Comparison of ENCODE assay signal across 1 cellular context in genomic region chr6:129748212-129748900, GRCh38.
TF ChIP-seq lines count a peak whose summit lies in the region.

No MANE protein-coding gene starts in this region.

TF ChIP-seq in K562, 482 proteins besides CTCF, POLR2A, EP300 and RAD21 (continued from another document and continues in another):
- TF ChIP-seq CHD7 (IDR thresholded peaks at IDR 0.05; ENCODE audit: low read depth, low read length) (no peak), MXD1 (CRISPR knock-in tag; IDR thresholded peaks at IDR 0.05; ENCODE audit: borderline replicate concordance, poor library complexity, severe bottlenecking) (no peak), ZNF146 (CRISPR knock-in tag; IDR thresholded peaks at IDR 0.05; ENCODE audit: unreplicated experiment) (no peak), FOXJ3 (CRISPR knock-in tag; IDR thresholded peaks at IDR 0.05) (no peak), HIVEP1 (CRISPR knock-in tag; IDR thresholded peaks at IDR 0.05) (0 out of 2 replicates have a peak, but pooled peaks have one; percentile 55), MNT (conservative IDR thresholded peaks at IDR 0.05) (no peak), PYGO2 (tag; IDR thresholded peaks at IDR 0.05) (no peak), HCFC1 (IDR thresholded peaks at IDR 0.05; ENCODE audit: low read depth, low read length) (peak; percentile 56; the same call in 1 of the 2 replicates), ZNF445 (CRISPR knock-in tag; IDR thresholded peaks at IDR 0.05; ENCODE audit: low read depth) (no peak), FOXP1 (CRISPR knock-in tag; IDR thresholded peaks at IDR 0.05) (no peak), SAFB (IDR thresholded peaks at IDR 0.05; ENCODE audit: borderline replicate concordance, low read depth, low read length) (no peak), SMAD2 (IDR thresholded peaks at IDR 0.05; ENCODE audit: low read depth, low read length) (no peak), HDAC3 (IDR thresholded peaks at IDR 0.05; ENCODE audit: borderline replicate concordance, partially characterized antibody) (peak; percentile 36), ZNF699 (CRISPR knock-in tag; IDR thresholded peaks at IDR 0.05; ENCODE audit: insufficient replicate concordance) (no peak), CUX1 (CRISPR knock-in tag; IDR thresholded peaks at IDR 0.05) (no peak), TAF7 (tag; IDR thresholded peaks at IDR 0.05) (0 out of 2 replicates have a peak, but pooled peaks have one; percentile 20), E2F3 (CRISPR knock-in tag; IDR thresholded peaks at IDR 0.05) (no peak), XRCC3 (IDR thresholded peaks at IDR 0.05) (no peak), ZNF274 (IDR thresholded peaks at IDR 0.05; ENCODE audit: borderline replicate concordance, low read depth, low read length) (no peak), TGIF2 (CRISPR knock-in tag; IDR thresholded peaks at IDR 0.05) (no peak), HSF4 (CRISPR knock-in tag; IDR thresholded peaks at IDR 0.05; ENCODE audit: borderline replicate concordance) (no peak), SIN3B (IDR thresholded peaks at IDR 0.05; ENCODE audit: low read depth) (no peak), TAF1 (IDR thresholded peaks at IDR 0.05; ENCODE audit: control insufficient read depth, extremely low read depth, insufficient read depth, low read length, severe bottlenecking) (no peak), FOXA3 (CRISPR knock-in tag; conservative IDR thresholded peaks at IDR 0.05 in 1 of 2, IDR thresholded peaks at IDR 0.05 in 1 of 2) (0 out of 4 replicates have a peak, but pooled peaks of 1 of the 2 experiments have one; percentile 8), STAG1 (CRISPR knock-in tag; IDR thresholded peaks at IDR 0.05; ENCODE audit: borderline replicate concordance) (no peak), JUND (IDR thresholded peaks at IDR 0.05; ENCODE audit: borderline replicate concordance, low read depth, low read length) (peak; percentile 90), JUND (tag; IDR thresholded peaks at IDR 0.05; ENCODE audit: borderline replicate concordance, low read depth, low read length) (peak; percentile 77; the same call in 2 of the 3 replicates), E2F6 (IDR thresholded peaks at IDR 0.05; ENCODE audit: borderline replicate concordance in 1 of 2, extremely low read depth in 1 of 2, insufficient read depth in 1 of 2, insufficient read length in 1 of 2, low read depth in 1 of 2, low read length in 1 of 2, poor library complexity in 1 of 2, severe bottlenecking in 1 of 2) (no peak), STAT5A (IDR thresholded peaks at IDR 0.05; ENCODE audit: borderline replicate concordance, low read length) (no peak), NEUROD1 (IDR thresholded peaks at IDR 0.05; ENCODE audit: borderline replicate concordance, low read depth, low read length, partially characterized antibody) (no peak), PCBP1 (IDR thresholded peaks at IDR 0.05; ENCODE audit: low read depth, low read length, poor library complexity, severe bottlenecking) (no peak), JUN (IDR thresholded peaks at IDR 0.05; ENCODE audit: borderline replicate concordance, low read depth, low read length) (peak; percentile 73), JUN (CRISPR knock-in tag; IDR thresholded peaks at IDR 0.05; ENCODE audit: borderline replicate concordance) (no peak), MAFG (tag; conservative IDR thresholded peaks at IDR 0.05) (no peak), CBFA2T2 (conservative IDR thresholded peaks at IDR 0.05) (no peak), KDM5B (IDR thresholded peaks at IDR 0.05; ENCODE audit: insufficient replicate concordance, low read depth, low read length) (no peak), HMBOX1 (IDR thresholded peaks at IDR 0.05) (no peak), CREB3L1 (IDR thresholded peaks at IDR 0.05; ENCODE audit: borderline replicate concordance, low read depth) (no peak), HMG20B (CRISPR knock-in tag; IDR thresholded peaks at IDR 0.05) (no peak), DACH1 (IDR thresholded peaks at IDR 0.05; ENCODE audit: partially characterized antibody) (peak; percentile 25), MIER1 (IDR thresholded peaks at IDR 0.05; ENCODE audit: low read depth) (no peak)
